ENCODE assay signal across 24 cellular contexts in the genomic region with DNA sequence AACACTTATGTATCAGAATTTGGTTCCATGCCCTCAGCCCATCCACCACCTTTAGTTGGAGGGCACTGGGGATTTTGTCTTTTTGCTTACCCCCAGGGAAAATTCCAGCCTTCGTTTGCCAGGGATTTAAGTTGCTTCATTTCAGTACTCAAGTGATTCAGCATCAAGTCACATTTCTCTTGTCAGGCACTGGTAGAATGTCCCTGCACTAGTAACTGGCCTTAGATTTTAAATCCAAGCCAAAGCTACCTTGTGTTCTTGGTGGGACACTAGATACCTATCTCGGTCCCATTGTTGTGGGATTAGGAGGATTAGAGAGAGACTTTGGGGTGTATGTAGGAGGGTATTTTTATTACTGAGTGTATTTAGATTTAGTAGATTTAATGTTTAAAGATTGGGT.
DNase-seq lines count a peak whose midpoint lies in the region; ATAC-seq and TF ChIP-seq lines count a peak whose summit lies in the region.
"Had no signal": no experiment of that assay in that cellular context is flagged by ENCODE, and none has a peak within 500 bp of the region (broad histone marks: within the 10 kb centered on the region; RNA-seq: fewer than 3 reads in every experiment).

No MANE protein-coding gene starts in this region.

- no peaks in the 10 kb centered on the region for H3K4me1 ChIP-seq in breast epithelium

- POLR2A ChIA-PET in MCF 10A (lab: Yijun Ruan, JAX) = interaction anchor here (0.6 kb wide), 1 partner anchor 223 kb away, joined by 3 read pairs; no protein-coding TSS in a partner anchor
- POLR2A ChIA-PET in RWPE1 (lab: Yijun Ruan, JAX; ENCODE audit: low non-redundant PET) = no interaction called here

- no peaks in the 10 kb centered on the region for H3K9me3 ChIP-seq in breast epithelium
- H3K9me3 ChIP-seq: mucosa of descending colon, SJSA1 had no signal

- H3K27me3 Mint-ChIP-seq in MCF 10A (ENCODE audit: insufficient read depth, unreplicated experiment) = no peaks in the 10 kb centered on the region
- H3K27me3 Mint-ChIP-seq: activated CD4-positive, alpha-beta T cell treated with anti-CD3 and anti-CD28 coated beads for 36 hours; activated naive CD8-positive, alpha-beta T cell; B cell; natural killer cell treated with Interleukin-12 subunit alpha and Interleukin-12 subunit beta and Interleukin-15 and Interleukin-18, amount 100 ng/mL, for 72 hours had no signal

- ATAC-seq in GM21360 (IDR thresholded peaks at IDR 0.05; ENCODE audit: unreplicated experiment) = no peak
- ATAC-seq: activated CD4-positive, alpha-beta T cell treated with anti-CD3 and anti-CD28 coated beads for 36 hours; mucosa of descending colon; natural killer cell treated with Interleukin-12 subunit alpha and Interleukin-12 subunit beta and Interleukin-15 and Interleukin-18, amount 100 ng/mL, for 72 hours had no signal

- H3K27ac Mint-ChIP-seq in MCF 10A (ENCODE audit: low read depth, unreplicated experiment) = peak overlapping the region; percentile 16
- H3K27ac Mint-ChIP-seq: activated CD4-positive, alpha-beta T cell treated with anti-CD3 and anti-CD28 coated beads for 36 hours; activated naive CD8-positive, alpha-beta T cell; B cell; natural killer cell treated with Interleukin-12 subunit alpha and Interleukin-12 subunit beta and Interleukin-15 and Interleukin-18, amount 100 ng/mL, for 72 hours; T-helper 1 cell treated with Interleukin-12 subunit alpha and Interleukin-12 subunit beta and Interleukin-4 antibody, amounts not matched to agents 30 μg/mL and 1 μg/mL, for 36 hours had no signal

- peaks cover 11% of the 10 kb centered on the region for H3K4me1 Mint-ChIP-seq in MCF 10A (ENCODE audit: insufficient read depth, unreplicated experiment)
- H3K4me1 Mint-ChIP-seq: activated CD4-positive, alpha-beta T cell treated with anti-CD3 and anti-CD28 coated beads for 36 hours; B cell had no signal

- no peaks in the 10 kb centered on the region for H3K27me3 ChIP-seq in breast epithelium
- H3K27me3 ChIP-seq: dorsolateral prefrontal cortex, SJSA1 had no signal

- no peaks in the 10 kb centered on the region for H3K9me3 Mint-ChIP-seq in MCF 10A (ENCODE audit: unreplicated experiment)
- H3K9me3 Mint-ChIP-seq: natural killer cell treated with Interleukin-12 subunit alpha and Interleukin-12 subunit beta and Interleukin-15 and Interleukin-18, amount 100 ng/mL, for 72 hours; T-helper 1 cell treated with Interleukin-12 subunit alpha and Interleukin-12 subunit beta and Interleukin-4 antibody, amounts not matched to agents 30 μg/mL and 1 μg/mL, for 36 hours had no signal

- H3K4me3 ChIP-seq in breast epithelium = no peak overlapping the region
- H3K4me3 ChIP-seq in epithelial cell of esophagus (ENCODE audit: low read length) = no peak overlapping the region
- H3K4me3 ChIP-seq: dorsolateral prefrontal cortex, mucosa of descending colon, SJSA1 had no signal

- TF ChIP-seq POLR2A in breast epithelium (IDR thresholded peaks at IDR 0.05) = no peak

- CTCF ChIA-PET in MCF 10A (lab: Yijun Ruan, JAX) (no interaction called here), RWPE1 (lab: Yijun Ruan, JAX) (no interaction called here)

- no TSS peak for BruUV-seq in MCF 10A (replicated peaks; lab: Mats Ljungman, UMichigan)

- H3K36me3 ChIP-seq in breast epithelium = no peaks in the 10 kb centered on the region
- H3K36me3 ChIP-seq: SJSA1 had no signal

- no peak overlapping the region for H3K27ac ChIP-seq in breast epithelium
- H3K27ac ChIP-seq in RWPE1 = no peak overlapping the region
- H3K27ac ChIP-seq: dorsolateral prefrontal cortex, SJSA1 had no signal

- intact Hi-C loops in MCF 10A (cut with micrococcal nuclease) = no loop called here
- intact Hi-C loops in breast epithelium (cut with DNase I; ENCODE audit: low total_unique reads) = no loop called here

- DNase-seq in MCF 10A (ENCODE audit: unreplicated experiment) (peak; percentile 33), breast epithelium (ENCODE audit: low spot score in 2 of 2) (no peak), RWPE1 (ENCODE audit: low spot score) (peak; percentile 7), epithelial cell of esophagus (ENCODE audit: low read depth) (peak; percentile 60), stromal cell of bone marrow (ENCODE audit: low read depth) (peak; percentile 20), CD1c-positive myeloid dendritic cell (ENCODE audit: extremely low spot score) (no peak), NCI-H1436 treated with DMSO at 0.1 percent for 48 hours (lab: John Stamatoyannopoulos, UW) (no peak)
- DNase-seq: activated CD4-positive, alpha-beta T cell treated with anti-CD3 and anti-CD28 coated beads for 36 hours; activated effector memory CD4-positive, alpha-beta T cell treated with Interleukin-2 at 50 U/mL for 16 hours; activated T-cell treated with anti-CD3 and anti-CD28 coated beads for 4 hours; cerebellar nuclear complex; DMS153; dorsolateral prefrontal cortex; GF-D8; mucosa of descending colon; NCI-H1092; NCI-H187; NCI-H524 treated with DMSO at 0.1 percent for 48 hours had no signal

- H3K36me3 Mint-ChIP-seq in MCF 10A (ENCODE audit: insufficient read depth, unreplicated experiment) = no peaks in the 10 kb centered on the region
- H3K36me3 Mint-ChIP-seq: natural killer cell treated with Interleukin-12 subunit alpha and Interleukin-12 subunit beta and Interleukin-15 and Interleukin-18, amount 100 ng/mL, for 72 hours had no signal

- no peak for TF ChIP-seq CTCF in MCF 10A (IDR thresholded peaks at IDR 0.05; ENCODE audit: unreplicated experiment)
- TF ChIP-seq CTCF in breast epithelium (IDR thresholded peaks at IDR 0.05) = no peak
- no peak for TF ChIP-seq CTCF in RWPE1 (conservative IDR thresholded peaks at IDR 0.05; ENCODE audit: low read depth)
- TF ChIP-seq CTCF in epithelial cell of esophagus (IDR thresholded peaks at IDR 0.05; ENCODE audit: insufficient read depth, low read depth, low read length, missing control alignments) = no peak

- no peak overlapping the region for H3K4me3 Mint-ChIP-seq in MCF 10A (ENCODE audit: unreplicated experiment)
- H3K4me3 Mint-ChIP-seq: activated CD4-positive, alpha-beta T cell treated with anti-CD3 and anti-CD28 coated beads for 36 hours; activated naive CD8-positive, alpha-beta T cell; B cell; natural killer cell treated with Interleukin-12 subunit alpha and Interleukin-12 subunit beta and Interleukin-15 and Interleukin-18, amount 100 ng/mL, for 72 hours; T-helper 1 cell treated with Interleukin-12 subunit alpha and Interleukin-12 subunit beta and Interleukin-4 antibody, amounts not matched to agents 30 μg/mL and 1 μg/mL, for 36 hours had no signal

Comparison
In these comparisons a context has a peak if more than half of its experiments do, and no peak if none do; other contexts are left out.
1. DNase-seq: peak in MCF 10A (single experiment), RWPE1 (single experiment), epithelial cell of esophagus (single experiment) and stromal cell of bone marrow (single experiment); none in breast epithelium (0 of 2), CD1c-positive myeloid dendritic cell (single experiment) and NCI-H1436 treated with DMSO at 0.1 percent for 48 hours (single experiment).